8 cellular contexts compared by ENCODE assay signal in the genomic region with DNA sequence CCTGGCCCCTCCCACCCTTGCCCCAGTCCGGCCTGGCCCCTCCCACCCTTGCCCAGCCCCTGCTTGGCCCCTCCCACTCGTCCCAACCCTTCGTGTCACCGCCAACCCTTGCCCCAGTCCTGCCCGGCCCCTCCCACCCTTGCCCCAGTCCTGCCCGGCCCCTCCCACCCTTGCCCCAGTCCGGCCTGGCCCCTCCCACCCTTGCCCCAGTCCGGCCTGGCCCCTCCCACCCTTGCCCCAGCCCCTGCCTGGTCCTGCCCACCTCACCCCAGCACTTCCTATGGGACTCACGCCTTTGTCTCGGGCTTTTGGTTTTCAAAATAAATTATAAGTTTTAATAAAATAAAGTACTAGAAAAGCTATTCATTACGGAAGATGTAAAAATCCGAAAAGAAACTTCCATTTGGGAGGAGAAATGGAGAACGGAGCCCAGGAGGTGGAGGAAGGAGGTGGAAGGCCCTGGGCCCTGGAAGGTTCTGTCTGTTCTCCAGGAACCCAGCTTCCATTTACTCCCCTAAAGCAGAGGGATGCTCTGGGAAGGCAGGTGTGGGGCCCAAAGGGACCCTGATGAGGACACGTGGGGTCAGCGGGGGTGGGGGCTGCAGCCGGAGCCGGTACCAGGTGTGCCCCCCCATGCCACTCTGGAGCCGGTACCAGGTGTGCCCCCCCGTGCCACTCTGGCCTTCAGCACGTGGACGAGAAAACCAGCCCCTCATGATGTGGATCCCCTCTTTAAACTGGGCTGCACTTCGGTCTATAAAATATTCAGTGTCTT. TPM values are rescaled to one million over a fixed set of nuclear protein-coding genes. Genes with fewer than 3 reads are reported as not detected.
DNase-seq lines count a peak whose midpoint lies in the region; ATAC-seq, FAIRE-seq and TF ChIP-seq lines count a peak whose summit lies in the region.

No MANE protein-coding gene starts in this region.

- POLR2A ChIA-PET in CD4-positive, alpha-beta memory T cell (lab: Charles Lee; ENCODE audit: partially characterized antibody), result no interaction called here

- H3K4me3 Mint-ChIP-seq in CD4-positive, alpha-beta memory T cell, result no peak overlapping the region
- H3K4me3 Mint-ChIP-seq in natural killer cell, result no peak overlapping the region

- H3K36me3 ChIP-seq in CD4-positive, alpha-beta memory T cell (ENCODE audit: insufficient read depth, low read length), result no peaks in the 10 kb centered on the region
- H3K36me3 ChIP-seq in bronchial epithelial cell (ENCODE audit: control insufficient read depth, insufficient read depth, low read length), result no peaks in the 10 kb centered on the region

- CTCF ChIA-PET in CD4-positive, alpha-beta memory T cell (lab: Charles Lee; ENCODE audit: partially characterized antibody), result no interaction called here

- H3K4me1 Mint-ChIP-seq in CD4-positive, alpha-beta memory T cell, result peaks cover 15 to 67% (median 37%) of the 10 kb centered on the region in 4 donors
- peaks cover 10 to 65% of the 10 kb centered on the region in 2 donors for H3K4me1 Mint-ChIP-seq in natural killer cell

- peak overlapping the region; percentile 27 to 89 (median 78) for H3K27ac Mint-ChIP-seq in CD4-positive, alpha-beta memory T cell
- peak overlapping the region; percentile 64 to 81 for H3K27ac Mint-ChIP-seq in natural killer cell

- no peak overlapping the region for H3K27ac ChIP-seq in CD4-positive, alpha-beta memory T cell (ENCODE audit: low read depth, low read length)
- no peak overlapping the region for H3K27ac ChIP-seq in foreskin keratinocyte

- ATAC-seq in natural killer cell, result no peak
- no peak for ATAC-seq in foreskin keratinocyte
- ATAC-seq in HG02798 (IDR thresholded peaks at IDR 0.05; ENCODE audit: poor library complexity, unreplicated experiment), result no peak

- H3K27me3 ChIP-seq in CD4-positive, alpha-beta memory T cell (ENCODE audit: insufficient read depth, low read length), result no peaks in the 10 kb centered on the region
- H3K27me3 ChIP-seq in bronchial epithelial cell (ENCODE audit: control insufficient read depth, insufficient read depth, low read length) (no peaks in the 10 kb centered on the region), foreskin keratinocyte (no peaks in the 10 kb centered on the region)

- no peaks in the 10 kb centered on the region for H3K9me3 ChIP-seq in CD4-positive, alpha-beta memory T cell (ENCODE audit: control insufficient read depth in 1 of 2, low read length in 2 of 2)

- H3K4me1 ChIP-seq in CD4-positive, alpha-beta memory T cell (ENCODE audit: insufficient read depth, low read length), result peaks cover 67% of the 10 kb centered on the region
- peaks cover 14% of the 10 kb centered on the region for H3K4me1 ChIP-seq in foreskin keratinocyte

- H3K4me3 ChIP-seq in CD4-positive, alpha-beta memory T cell (ENCODE audit: low read length in 2 of 2), result no peak overlapping the region
- no peak overlapping the region for H3K4me3 ChIP-seq in bronchial epithelial cell (ENCODE audit: low read depth, low read length)

- H3K36me3 Mint-ChIP-seq in CD4-positive, alpha-beta memory T cell, result no peaks in the 10 kb centered on the region
- no peaks in the 10 kb centered on the region for H3K36me3 Mint-ChIP-seq in natural killer cell

- intact Hi-C loops in CD4-positive, alpha-beta memory T cell (cut with micrococcal nuclease), result no loop called here
- intact Hi-C loops in natural killer cell (cut with micrococcal nuclease), result loop anchor here (5.0 kb wide), 1 partner anchor 88 kb away; the partner anchor contains the start of gene INPP5A

- H3K27me3 Mint-ChIP-seq in CD4-positive, alpha-beta memory T cell, result no peaks in the 10 kb centered on the region
- H3K27me3 Mint-ChIP-seq in natural killer cell (ENCODE audit: low read depth in 2 of 2), result no peaks in the 10 kb centered on the region

- DNase-seq in CD4-positive, alpha-beta memory T cell, result no peak
- peak; percentile 66 to 77 for DNase-seq in Kasumi-1 (lab: John Stamatoyannopoulos, UW)
- peak; percentile 17 for DNase-seq in bronchial epithelial cell (ENCODE audit: low read depth)
- no peak for DNase-seq in natural killer cell
- DNase-seq in foreskin keratinocyte, result no peak
- DNase-seq in SK-N-DZ (ENCODE audit: low spot score), result no peak
- no peak for DNase-seq in HPDE6-E6E7 (ENCODE audit: extremely low spot score)

- no peak for TF ChIP-seq CTCF in bronchial epithelial cell (IDR thresholded peaks at IDR 0.05; ENCODE audit: insufficient read depth, low read length, severe bottlenecking)
- no peak for TF ChIP-seq CTCF in natural killer cell (IDR thresholded peaks at IDR 0.05)
- TF ChIP-seq CTCF in foreskin keratinocyte (conservative IDR thresholded peaks at IDR 0.05), result no peak

- no peaks in the 10 kb centered on the region for H3K9me3 Mint-ChIP-seq in CD4-positive, alpha-beta memory T cell
- no peaks in the 10 kb centered on the region for H3K9me3 Mint-ChIP-seq in natural killer cell

- FAIRE-seq in bronchial epithelial cell (lab: Jason Lieb, UNC), result no peak

RNA-seq across cellular contexts. Expression of gene PWWP2B, which starts 52.2 kb away (rescaled TPM):
- total RNA-seq in CD4-positive, alpha-beta memory T cell, result 1 to 10 TPM; 9.4 to 9.9 TPM
- 1 to 10 TPM in 1 of 2 donors, under 1 TPM in 1; 0.92 to 3.2 TPM for polyA plus RNA-seq in CD4-positive, alpha-beta memory T cell
- 39.4 and 40.0 TPM in 2 replicates for total RNA-seq in bronchial epithelial cell
- total RNA-seq in natural killer cell, result 10 to 100 TPM; 23.7 to 29.5 (median 24.4) TPM
- total RNA-seq in foreskin keratinocyte, result 10.5 and 12.5 TPM in 2 replicates
- polyA plus RNA-seq in foreskin keratinocyte, result 11.0 and 14.0 TPM in 2 replicates
- polyA plus RNA-seq in SK-N-DZ (2014; cell fraction: cytosol; rRNA removed), result 12.2 and 18.0 TPM in 2 replicates
- polyA plus RNA-seq in SK-N-DZ (2014; cell fraction: nucleus; rRNA removed), result 20.1 and 20.9 TPM in 2 replicates

Comparison
In these comparisons a context has a peak if more than half of its experiments do, and no peak if none do; other contexts are left out.
1. DNase-seq: peak in Kasumi-1 (2 of 2) and bronchial epithelial cell (single experiment); none in CD4-positive, alpha-beta memory T cell (0 of 5), natural killer cell (single experiment), foreskin keratinocyte (0 of 2), SK-N-DZ (single experiment) and HPDE6-E6E7 (single experiment).